ENCODE assay signal across 3 cellular contexts in genomic region chr15:73737506-73737905, GRCh38.
TF ChIP-seq lines count a peak whose summit lies in the region.

No MANE protein-coding gene starts in this region.

TF ChIP-seq in HEK293, 187 proteins besides CTCF, POLR2A, EP300 and RAD21:
- 0 out of 2 replicates have a peak, but pooled peaks have one; percentile 38 for TF ChIP-seq ZNF600 (tag by site-specific recombination; IDR thresholded peaks at IDR 0.05)
- TF ChIP-seq GLIS2 (tag by site-specific recombination; IDR thresholded peaks at IDR 0.05), result 0 out of 2 replicates have a peak, but pooled peaks have one; percentile 16
- TF ChIP-seq ZNF837 (tag by site-specific recombination; IDR thresholded peaks at IDR 0.05), result 0 out of 2 replicates have a peak, but pooled peaks have one; percentile 30
- no peak for TF ChIP-seq ZBTB17 (tag by site-specific recombination; IDR thresholded peaks at IDR 0.05)
TF ChIP-seq in HEK293: peak in this region for 3.

TF ChIP-seq in K562, 482 proteins besides CTCF, POLR2A, EP300 and RAD21:
- no peak for TF ChIP-seq TAF7 (tag; IDR thresholded peaks at IDR 0.05)
- TF ChIP-seq ZNF282 (CRISPR knock-in tag; IDR thresholded peaks at IDR 0.05), result no peak
- TF ChIP-seq ZNF449 (CRISPR knock-in tag; IDR thresholded peaks at IDR 0.05), result no peak
- no peak for TF ChIP-seq CBFB (CRISPR knock-in tag; IDR thresholded peaks at IDR 0.05)
- no peak for TF ChIP-seq RFX5 (IDR thresholded peaks at IDR 0.05; ENCODE audit: low read depth, low read length)
- no peak for TF ChIP-seq C11orf30 (IDR thresholded peaks at IDR 0.05; ENCODE audit: low read depth)
- no peak for TF ChIP-seq ZNF347 (CRISPR knock-in tag; IDR thresholded peaks at IDR 0.05; ENCODE audit: low read depth)
- no peak for TF ChIP-seq ZBTB33 (CRISPR knock-in tag; IDR thresholded peaks at IDR 0.05)
- TF ChIP-seq MCM7 (IDR thresholded peaks at IDR 0.05), result no peak
- no peak for TF ChIP-seq E2F5 (CRISPR knock-in tag; IDR thresholded peaks at IDR 0.05)
- TF ChIP-seq MIER1 (IDR thresholded peaks at IDR 0.05; ENCODE audit: low read depth), result no peak
- TF ChIP-seq NFRKB (IDR thresholded peaks at IDR 0.05; ENCODE audit: low read depth), result no peak

TF ChIP-seq in HEK293T, 16 proteins besides CTCF, POLR2A, EP300 and RAD21:
- no peak for TF ChIP-seq PKNOX1 (IDR thresholded peaks at IDR 0.05)
- TF ChIP-seq FOXA1 (IDR thresholded peaks at IDR 0.05), result no peak
- no peak for TF ChIP-seq LEF1 (IDR thresholded peaks at IDR 0.05; ENCODE audit: borderline replicate concordance)
- no peak for TF ChIP-seq SP1 (IDR thresholded peaks at IDR 0.05)
- no peak for TF ChIP-seq BHLHE40 (IDR thresholded peaks at IDR 0.05; ENCODE audit: borderline replicate concordance)
- TF ChIP-seq ZNF384 (IDR thresholded peaks at IDR 0.05), result no peak
- no peak for TF ChIP-seq HDGF (IDR thresholded peaks at IDR 0.05; ENCODE audit: borderline replicate concordance)
- TF ChIP-seq SUZ12 (IDR thresholded peaks at IDR 0.05), result no peak
- no peak for TF ChIP-seq FOXM1 (IDR thresholded peaks at IDR 0.05; ENCODE audit: borderline replicate concordance)
- no peak for TF ChIP-seq NFRKB (IDR thresholded peaks at IDR 0.05)
- TF ChIP-seq TARDBP (IDR thresholded peaks at IDR 0.05), result no peak
- no peak for TF ChIP-seq FOXK2 (IDR thresholded peaks at IDR 0.05)
- no peak for TF ChIP-seq CTBP1 (IDR thresholded peaks at IDR 0.05; ENCODE audit: borderline replicate concordance)
- TF ChIP-seq ELF4 (IDR thresholded peaks at IDR 0.05), result no peak
- no peak for TF ChIP-seq ARNT (IDR thresholded peaks at IDR 0.05)
- TF ChIP-seq L3MBTL2 (conservative IDR thresholded peaks at IDR 0.05), result no peak
TF ChIP-seq in HEK293T: peak in this region for 0.
